In genomic region chr9:126616521-126616976, GRCh38 we compare ENCODE assay signal across 1 cellular context.
TF ChIP-seq lines count a peak whose summit lies in the region.

No MANE protein-coding gene starts in this region.

TF ChIP-seq in WTC11, 78 proteins besides CTCF, POLR2A, EP300 and RAD21 (continued from another document):
- no peak for TF ChIP-seq PREB (CRISPR knock-in tag; IDR thresholded peaks at IDR 0.05; ENCODE audit: borderline replicate concordance)
